ENCODE assay signal across 1 cellular context in the genomic region with DNA sequence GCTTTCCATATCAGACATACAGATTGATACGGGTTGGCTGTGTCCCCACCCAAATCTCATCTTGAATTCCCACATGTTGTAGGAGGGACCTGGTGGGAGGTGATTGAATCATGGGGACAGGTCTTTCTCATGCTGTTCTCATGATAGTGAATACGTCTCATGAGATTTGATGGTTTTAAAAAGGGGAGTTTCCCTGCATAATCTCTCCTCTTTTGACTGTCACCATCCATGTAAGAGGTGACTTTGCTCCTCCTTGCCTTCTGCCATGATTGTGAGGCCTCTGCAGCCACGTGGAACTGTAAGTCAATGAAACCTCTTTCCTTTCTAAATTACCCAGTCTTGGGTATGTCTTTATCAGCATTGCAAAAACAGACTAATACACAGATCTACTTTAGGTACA.
TF ChIP-seq lines count a peak whose summit lies in the region.

No MANE protein-coding gene starts in this region.

TF ChIP-seq in HEK293, 187 proteins besides CTCF, POLR2A, EP300 and RAD21:
- TF ChIP-seq SETDB1 (IDR thresholded peaks at IDR 0.05; ENCODE audit: insufficient read length, low read length): peak; percentile 79
